ENCODE assay signal across 1 cellular context in the genomic region with DNA sequence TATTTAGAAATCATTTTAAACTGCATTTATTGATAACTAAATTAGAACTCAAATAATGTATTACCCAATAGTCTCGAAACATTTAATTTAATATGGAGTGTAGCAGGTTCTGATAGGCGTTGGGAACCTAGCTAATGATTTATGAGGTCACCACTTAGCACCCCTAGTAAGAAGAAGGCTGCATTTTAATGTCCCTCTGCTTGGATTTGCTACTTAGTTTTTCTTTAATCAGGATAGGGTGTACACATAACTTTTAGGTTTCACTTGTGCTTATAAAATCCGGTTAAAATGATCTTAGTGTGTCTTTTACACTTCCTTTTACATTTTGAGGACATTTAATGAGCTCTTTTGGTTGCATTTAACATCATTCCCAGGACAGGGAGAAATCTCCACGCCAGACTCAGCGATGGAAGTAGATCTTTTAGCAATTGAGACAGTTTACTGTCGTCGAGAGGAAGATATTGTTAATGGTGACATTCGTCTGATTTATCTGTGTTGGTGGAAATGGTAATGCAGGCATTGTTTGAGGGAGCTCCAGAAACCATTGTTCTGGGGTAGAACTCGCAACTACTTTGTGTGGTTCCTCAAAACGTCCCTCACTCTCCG.
TF ChIP-seq lines count a peak whose summit lies in the region.

No MANE protein-coding gene starts in this region.

TF ChIP-seq in GM23338, 12 proteins besides CTCF, POLR2A, EP300 and RAD21 (continued from another document):
- no peak for TF ChIP-seq EZH2phosphoT487 (IDR thresholded peaks at IDR 0.05; ENCODE audit: unreplicated experiment)
TF ChIP-seq in GM23338: peak in this region for 0.
